In genomic region chr22:31579835-31580242, GRCh38 we compare ENCODE assay signal across 13 cellular contexts.
A peak's percentile ranks its signal among the peaks of the same experiment; 100 is the strongest.
DNase-seq lines count a peak whose midpoint lies in the region; ATAC-seq, FAIRE-seq and TF ChIP-seq lines count a peak whose summit lies in the region.
"Had no signal": no experiment of that assay in that cellular context is flagged by ENCODE, and none has a peak within 500 bp of the region (broad histone marks: within the 10 kb centered on the region; RNA-seq: fewer than 3 reads in every experiment).

No MANE protein-coding gene starts in this region.

- peak in 1 of 2 experiments; percentile 94; a peak in 2 of 4 replicates for TF ChIP-seq EP300 in HepG2 (IDR thresholded peaks at IDR 0.05; ENCODE audit: low read depth in 2 of 2, low read length in 2 of 2)
- peak; percentile 79; the same call in 1 of the 2 replicates for TF ChIP-seq EP300 in HepG2 (CRISPR knock-in tag; IDR thresholded peaks at IDR 0.05; ENCODE audit: borderline replicate concordance)

- in situ Hi-C loops in HepG2 (cut with HindIII; ENCODE audit: extremely low pct_ligation_motif_present, low pct_unique_long_range_greater_than_20kb) (no loop called here), GM13976 (cut with MboI; ENCODE audit: low sequenced_read_pairs, unreplicated experiment) (no loop called here)

- CTCF ChIA-PET in HepG2 (lab: Yijun Ruan, JAX; ENCODE audit: low intra/inter-chr PET ratio, low total read pairs): no interaction called here

- peaks cover 82% of the 10 kb centered on the region for H3K4me1 ChIP-seq in HepG2 (ENCODE audit: insufficient read depth, low read length)

- H3K79me2 ChIP-seq in HepG2 (ENCODE audit: insufficient read depth, low read length): no peaks in the 10 kb centered on the region

- peak; percentile 97 for DNase-seq in DMS153 (lab: John Stamatoyannopoulos, UW)
- peak; percentile 95 for DNase-seq in NCI-H1092 treated with DMSO at 0.1 percent for 48 hours (lab: John Stamatoyannopoulos, UW)
- DNase-seq in SHP77 (lab: John Stamatoyannopoulos, UW): peak; percentile 15 to 18
- peak; percentile 96 for DNase-seq in HepG2 (ENCODE audit: low spot score)
- DNase-seq in medulla oblongata (ENCODE audit: extremely low spot score): no peak
- no peak for DNase-seq in GM13976 (ENCODE audit: low spot score)
- DNase-seq: adrenal gland; CD8-positive, alpha-beta T cell; NCI-H2107 had no signal

- H4K20me1 ChIP-seq in HepG2 (ENCODE audit: insufficient read depth, low read length): no peaks in the 10 kb centered on the region

- FAIRE-seq in HepG2 (lab: Jason Lieb, UNC): peak; percentile 98

- peak in 1 of 2 experiments; percentile 39; a peak in 1 of 4 replicates for TF ChIP-seq POLR2A in HepG2 (IDR thresholded peaks at IDR 0.05; ENCODE audit: insufficient read depth in 1 of 2, low read depth in 2 of 2, low read length in 2 of 2)

- no peak overlapping the region for H2AFZ ChIP-seq in HepG2 (ENCODE audit: low read length)

- H3K36me3 ChIP-seq in HepG2 (replicated peaks in 1 of 2; ENCODE audit: control insufficient read depth in 1 of 2, insufficient read depth in 2 of 2, low read length in 2 of 2): peaks cover 0 to 2% of the 10 kb centered on the region in 2 experiments; a peak in 3 of 5 replicates
- H3K36me3 ChIP-seq: adrenal gland had no signal

- no peaks in the 10 kb centered on the region for H3K27me3 ChIP-seq in HepG2 (ENCODE audit: control insufficient read depth in 1 of 2, insufficient read depth in 2 of 2, low read length in 2 of 2)
- H3K27me3 ChIP-seq: adrenal gland had no signal

- intact Hi-C loops in HepG2 (cut with micrococcal nuclease; ENCODE audit: unreplicated experiment): no loop called here

- BruUV-seq in HepG2 (replicated peaks; lab: Mats Ljungman, UMichigan): no TSS peak

- H3K9ac ChIP-seq in HepG2 (ENCODE audit: insufficient read depth, low read depth, low read length): peak overlapping the region; percentile 66

- POLR2A ChIA-PET in HepG2 (lab: Yijun Ruan, JAX): interaction anchor here (0.8 to 1.5 kb wide), 3 partner anchors 9 to 82 kb away, joined by 3 to 4 read pairs (median 4); no protein-coding TSS in a partner anchor

- no peak for TF ChIP-seq RAD21 in HepG2 (CRISPR knock-in tag; IDR thresholded peaks at IDR 0.05)

- peak overlapping the region; percentile 80 for H3K27ac ChIP-seq in HepG2 (ENCODE audit: extremely low read length, insufficient read depth, low read length)
- H3K27ac ChIP-seq: adrenal gland, thoracic aorta had no signal

- 0% methylated on average over 1 of the region's 1 CpG for WGBS in HepG2 (ENCODE audit: low lambda C conversion rate)

- no peak for TF ChIP-seq CTCF in HepG2 (CRISPR knock-in tag; IDR thresholded peaks at IDR 0.05)
- TF ChIP-seq CTCF in GM13976 (IDR thresholded peaks at IDR 0.05; ENCODE audit: borderline replicate concordance, control extremely low read depth, extremely low read depth, insufficient read depth, missing control alignments): no peak

- peak overlapping the region; percentile 93 for H3K4me2 ChIP-seq in HepG2 (ENCODE audit: low read depth, low read length)
- H3K4me2 ChIP-seq: smooth muscle cell had no signal

- ATAC-seq in HepG2: peak; percentile 98
- no peak for ATAC-seq in HG02885 (IDR thresholded peaks at IDR 0.05; ENCODE audit: poor library complexity, unreplicated experiment)
- no peak for ATAC-seq in HG02981 (IDR thresholded peaks at IDR 0.05; ENCODE audit: unreplicated experiment)
- ATAC-seq: CD8-positive, alpha-beta T cell had no signal

- no peaks in the 10 kb centered on the region for H3K9me3 ChIP-seq in HepG2 (ENCODE audit: low read length)
- H3K9me3 ChIP-seq: adrenal gland, thoracic aorta had no signal

- peak overlapping the region in 1 of 3 experiments; percentile 35; a peak in 1 of 6 replicates for H3K4me3 ChIP-seq in HepG2 (replicated peaks in 1 of 3; ENCODE audit: insufficient read depth in 1 of 3, low read depth in 2 of 3, low read length in 3 of 3)
- H3K4me3 ChIP-seq: adrenal gland, smooth muscle cell, thoracic aorta had no signal

TF ChIP-seq in HepG2, 621 proteins besides CTCF, POLR2A, EP300 and RAD21 (continues in another document):
- 0 out of 2 replicates have a peak, but pooled peaks have one; percentile 42 for TF ChIP-seq KLF9 (CRISPR knock-in tag; IDR thresholded peaks at IDR 0.05; ENCODE audit: low read depth)
- TF ChIP-seq NAIF1 (CRISPR knock-in tag; IDR thresholded peaks at IDR 0.05; ENCODE audit: borderline replicate concordance): 0 out of 2 replicates have a peak, but pooled peaks have one; percentile 52
- TF ChIP-seq ZNF18 (CRISPR knock-in tag; IDR thresholded peaks at IDR 0.05; ENCODE audit: insufficient replicate concordance): no peak
- no peak for TF ChIP-seq JARID2 (CRISPR knock-in tag; IDR thresholded peaks at IDR 0.05; ENCODE audit: insufficient replicate concordance)
- TF ChIP-seq SP140L (CRISPR knock-in tag; IDR thresholded peaks at IDR 0.05; ENCODE audit: borderline replicate concordance): 0 out of 2 replicates have a peak, but pooled peaks have one; percentile 80
- TF ChIP-seq TGIF2 (CRISPR knock-in tag; IDR thresholded peaks at IDR 0.05): peak; percentile 81
- no peak for TF ChIP-seq ZNF672 (CRISPR knock-in tag; IDR thresholded peaks at IDR 0.05)
- TF ChIP-seq ZBTB20 (CRISPR knock-in tag; IDR thresholded peaks at IDR 0.05; ENCODE audit: borderline replicate concordance, low read depth): peak; percentile 99
- peak; percentile 95 for TF ChIP-seq FOXP4 (CRISPR knock-in tag; IDR thresholded peaks at IDR 0.05)
- TF ChIP-seq ZNF766 (CRISPR knock-in tag; IDR thresholded peaks at IDR 0.05; ENCODE audit: borderline replicate concordance): 0 out of 2 replicates have a peak, but pooled peaks have one; percentile 24
- 0 out of 2 replicates have a peak, but pooled peaks have one; percentile 36 for TF ChIP-seq ZFP90 (CRISPR knock-in tag; IDR thresholded peaks at IDR 0.05; ENCODE audit: borderline replicate concordance)
- TF ChIP-seq ZNF761 (CRISPR knock-in tag; conservative IDR thresholded peaks at IDR 0.05): 0 out of 2 replicates have a peak, but pooled peaks have one; percentile 59
- peak; percentile 76 for TF ChIP-seq RERE (CRISPR knock-in tag; IDR thresholded peaks at IDR 0.05; ENCODE audit: low read depth)

Comparison
In these comparisons a context has a peak if more than half of its experiments do, and no peak if none do; other contexts are left out.
1. DNase-seq: peak in DMS153 (single experiment), NCI-H1092 treated with DMSO at 0.1 percent for 48 hours (single experiment), SHP77 (2 of 2) and HepG2 (single experiment); none in medulla oblongata (single experiment) and GM13976 (single experiment).